ENCODE assay signal across 20 cellular contexts in genomic region chr17:52709724-52710123, GRCh38.
"Had no signal": no experiment of that assay in that cellular context is flagged by ENCODE, and none has a peak within 500 bp of the region (broad histone marks: within the 10 kb centered on the region; RNA-seq: fewer than 3 reads in every experiment).

No MANE protein-coding gene starts in this region.

- DNase-seq: KBM-7, MV-4-11, NCI-H1048, NCI-H1105, NCI-H1417, NCI-H1436 treated with DMSO at 0.1 percent for 48 hours, NCI-H1694, NCI-H187 treated with DMSO at 0.1 percent for 48 hours, NCI-H2029 treated with DMSO at 0.1 percent for 48 hours, NCI-H2171 treated with DMSO at 0.1 percent for 48 hours, NCI-H345, NCI-H446 treated with DMSO at 0.1 percent for 48 hours, NCI-H510A treated with DMSO at 0.1 percent for 48 hours, NCI-H69, NCI-H774, RPMI8226, SHP77 treated with DMSO at 0.1 percent for 48 hours, SJCRH30 had no signal

- H3K4me3 ChIP-seq: SJCRH30 had no signal

- ATAC-seq: SK-N-SH treated with all-trans-retinoic acid at 6 μM for 48 hours had no signal

- H3K27me3 ChIP-seq: SJCRH30 had no signal

- H3K27ac ChIP-seq: SJCRH30 had no signal

- FAIRE-seq: RCC 7860 had no signal

- H3K9me3 ChIP-seq: SJCRH30 had no signal

- H3K36me3 ChIP-seq: SJCRH30 had no signal

- H3K4me1 ChIP-seq: SJCRH30 had no signal
